In the genomic region with DNA sequence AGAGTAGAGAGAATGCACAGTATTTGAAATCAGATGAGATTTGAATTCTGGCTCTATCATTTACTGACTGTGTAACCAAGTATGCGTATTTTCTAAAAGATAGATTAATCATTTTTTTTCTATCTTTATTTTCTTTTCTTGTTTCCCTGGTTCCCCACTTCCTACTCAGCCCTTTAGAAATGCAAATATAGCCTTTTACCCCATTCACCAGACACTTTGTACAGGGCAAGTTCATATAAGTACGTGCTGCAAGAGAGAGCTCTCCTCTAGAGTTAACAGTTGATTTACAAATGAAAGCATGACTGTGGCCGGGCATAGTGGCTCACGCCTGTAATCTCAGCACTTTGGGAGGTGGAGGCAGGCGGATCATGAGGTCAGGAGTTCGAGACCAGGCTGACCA, we compare ENCODE assay signal across 1 cellular context.
TF ChIP-seq lines count a peak whose summit lies in the region.

No MANE protein-coding gene starts in this region.

TF ChIP-seq in WTC11, 78 proteins besides CTCF, POLR2A, EP300 and RAD21 (continued from another document):
- TF ChIP-seq ZNF121 (CRISPR knock-in tag; IDR thresholded peaks at IDR 0.05), result no peak
- no peak for TF ChIP-seq ZNF263 (CRISPR knock-in tag; IDR thresholded peaks at IDR 0.05; ENCODE audit: low read depth)
- TF ChIP-seq ETV6 (CRISPR knock-in tag; IDR thresholded peaks at IDR 0.05), result no peak
- TF ChIP-seq, protein P1, sequence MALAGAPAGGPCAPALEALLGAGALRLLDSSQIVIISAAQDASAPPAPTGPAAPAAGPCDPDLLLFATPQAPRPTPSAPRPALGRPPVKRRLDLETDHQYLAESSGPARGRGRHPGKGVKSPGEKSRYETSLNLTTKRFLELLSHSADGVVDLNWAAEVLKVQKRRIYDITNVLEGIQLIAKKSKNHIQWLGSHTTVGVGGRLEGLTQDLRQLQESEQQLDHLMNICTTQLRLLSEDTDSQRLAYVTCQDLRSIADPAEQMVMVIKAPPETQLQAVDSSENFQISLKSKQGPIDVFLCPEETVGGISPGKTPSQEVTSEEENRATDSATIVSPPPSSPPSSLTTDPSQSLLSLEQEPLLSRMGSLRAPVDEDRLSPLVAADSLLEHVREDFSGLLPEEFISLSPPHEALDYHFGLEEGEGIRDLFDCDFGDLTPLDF (CRISPR knock-in tag; IDR thresholded peaks at IDR 0.05), result no peak
- no peak for TF ChIP-seq USF1 (CRISPR knock-in tag; IDR thresholded peaks at IDR 0.05)
- TF ChIP-seq, protein P2, sequence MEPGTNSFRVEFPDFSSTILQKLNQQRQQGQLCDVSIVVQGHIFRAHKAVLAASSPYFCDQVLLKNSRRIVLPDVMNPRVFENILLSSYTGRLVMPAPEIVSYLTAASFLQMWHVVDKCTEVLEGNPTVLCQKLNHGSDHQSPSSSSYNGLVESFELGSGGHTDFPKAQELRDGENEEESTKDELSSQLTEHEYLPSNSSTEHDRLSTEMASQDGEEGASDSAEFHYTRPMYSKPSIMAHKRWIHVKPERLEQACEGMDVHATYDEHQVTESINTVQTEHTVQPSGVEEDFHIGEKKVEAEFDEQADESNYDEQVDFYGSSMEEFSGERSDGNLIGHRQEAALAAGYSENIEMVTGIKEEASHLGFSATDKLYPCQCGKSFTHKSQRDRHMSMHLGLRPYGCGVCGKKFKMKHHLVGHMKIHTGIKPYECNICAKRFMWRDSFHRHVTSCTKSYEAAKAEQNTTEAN (CRISPR knock-in tag; IDR thresholded peaks at IDR 0.05), result no peak
- no peak for TF ChIP-seq ZBTB21 (CRISPR knock-in tag; IDR thresholded peaks at IDR 0.05; ENCODE audit: borderline replicate concordance)
- no peak for TF ChIP-seq NR3C1 (CRISPR knock-in tag; conservative IDR thresholded peaks at IDR 0.05; ENCODE audit: low read depth)
- TF ChIP-seq EMX1 (CRISPR knock-in tag; IDR thresholded peaks at IDR 0.05), result no peak
- TF ChIP-seq ERG (CRISPR knock-in tag; IDR thresholded peaks at IDR 0.05), result no peak
- no peak for TF ChIP-seq HMGA2 (CRISPR knock-in tag; IDR thresholded peaks at IDR 0.05)
